1 cellular context compared by ENCODE assay signal in the genomic region with DNA sequence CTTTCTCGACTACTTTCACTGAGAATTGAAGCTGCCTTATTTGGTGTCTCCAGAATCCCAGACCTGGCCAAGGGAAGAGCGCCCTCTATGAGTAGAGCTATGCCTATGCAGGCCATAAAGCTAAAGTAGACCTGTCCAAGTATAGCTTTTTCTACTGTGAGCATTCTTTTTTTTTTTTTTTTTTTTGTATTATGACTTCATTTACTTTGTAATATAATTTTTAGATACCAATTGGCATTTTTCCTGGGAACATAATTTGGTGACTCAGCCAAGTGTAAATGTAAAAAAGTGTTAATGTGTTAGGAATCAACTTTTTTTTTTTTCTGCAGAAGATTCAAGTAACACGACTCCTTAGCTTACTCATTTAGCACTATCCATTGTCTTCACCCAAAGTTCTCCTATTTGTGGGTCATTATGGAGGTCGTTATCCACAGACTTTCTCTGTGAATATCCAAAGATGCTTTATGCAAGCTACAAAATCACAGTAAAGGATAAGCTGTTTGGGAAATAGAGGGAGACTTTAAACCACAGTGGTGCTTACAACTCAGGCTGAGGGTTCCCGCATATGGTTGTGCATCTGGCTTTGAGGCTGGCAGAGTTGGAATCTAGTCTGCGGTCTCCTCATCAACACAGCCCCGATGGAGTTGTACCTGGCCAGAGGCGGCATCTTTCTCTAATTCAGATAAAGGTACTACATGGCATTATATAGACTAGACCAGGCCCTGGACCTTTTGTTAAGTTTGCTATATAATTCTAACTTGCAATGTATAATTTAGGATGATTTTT.
TF ChIP-seq lines count a peak whose summit lies in the region.

No MANE protein-coding gene starts in this region.

TF ChIP-seq in liver, 16 proteins besides CTCF, POLR2A, EP300 and RAD21 (continued from another document):
- TF ChIP-seq, protein P1, sequence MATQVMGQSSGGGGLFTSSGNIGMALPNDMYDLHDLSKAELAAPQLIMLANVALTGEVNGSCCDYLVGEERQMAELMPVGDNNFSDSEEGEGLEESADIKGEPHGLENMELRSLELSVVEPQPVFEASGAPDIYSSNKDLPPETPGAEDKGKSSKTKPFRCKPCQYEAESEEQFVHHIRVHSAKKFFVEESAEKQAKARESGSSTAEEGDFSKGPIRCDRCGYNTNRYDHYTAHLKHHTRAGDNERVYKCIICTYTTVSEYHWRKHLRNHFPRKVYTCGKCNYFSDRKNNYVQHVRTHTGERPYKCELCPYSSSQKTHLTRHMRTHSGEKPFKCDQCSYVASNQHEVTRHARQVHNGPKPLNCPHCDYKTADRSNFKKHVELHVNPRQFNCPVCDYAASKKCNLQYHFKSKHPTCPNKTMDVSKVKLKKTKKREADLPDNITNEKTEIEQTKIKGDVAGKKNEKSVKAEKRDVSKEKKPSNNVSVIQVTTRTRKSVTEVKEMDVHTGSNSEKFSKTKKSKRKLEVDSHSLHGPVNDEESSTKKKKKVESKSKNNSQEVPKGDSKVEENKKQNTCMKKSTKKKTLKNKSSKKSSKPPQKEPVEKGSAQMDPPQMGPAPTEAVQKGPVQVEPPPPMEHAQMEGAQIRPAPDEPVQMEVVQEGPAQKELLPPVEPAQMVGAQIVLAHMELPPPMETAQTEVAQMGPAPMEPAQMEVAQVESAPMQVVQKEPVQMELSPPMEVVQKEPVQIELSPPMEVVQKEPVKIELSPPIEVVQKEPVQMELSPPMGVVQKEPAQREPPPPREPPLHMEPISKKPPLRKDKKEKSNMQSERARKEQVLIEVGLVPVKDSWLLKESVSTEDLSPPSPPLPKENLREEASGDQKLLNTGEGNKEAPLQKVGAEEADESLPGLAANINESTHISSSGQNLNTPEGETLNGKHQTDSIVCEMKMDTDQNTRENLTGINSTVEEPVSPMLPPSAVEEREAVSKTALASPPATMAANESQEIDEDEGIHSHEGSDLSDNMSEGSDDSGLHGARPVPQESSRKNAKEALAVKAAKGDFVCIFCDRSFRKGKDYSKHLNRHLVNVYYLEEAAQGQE (IDR thresholded peaks at IDR 0.05): no peak
- TF ChIP-seq, protein P2, sequence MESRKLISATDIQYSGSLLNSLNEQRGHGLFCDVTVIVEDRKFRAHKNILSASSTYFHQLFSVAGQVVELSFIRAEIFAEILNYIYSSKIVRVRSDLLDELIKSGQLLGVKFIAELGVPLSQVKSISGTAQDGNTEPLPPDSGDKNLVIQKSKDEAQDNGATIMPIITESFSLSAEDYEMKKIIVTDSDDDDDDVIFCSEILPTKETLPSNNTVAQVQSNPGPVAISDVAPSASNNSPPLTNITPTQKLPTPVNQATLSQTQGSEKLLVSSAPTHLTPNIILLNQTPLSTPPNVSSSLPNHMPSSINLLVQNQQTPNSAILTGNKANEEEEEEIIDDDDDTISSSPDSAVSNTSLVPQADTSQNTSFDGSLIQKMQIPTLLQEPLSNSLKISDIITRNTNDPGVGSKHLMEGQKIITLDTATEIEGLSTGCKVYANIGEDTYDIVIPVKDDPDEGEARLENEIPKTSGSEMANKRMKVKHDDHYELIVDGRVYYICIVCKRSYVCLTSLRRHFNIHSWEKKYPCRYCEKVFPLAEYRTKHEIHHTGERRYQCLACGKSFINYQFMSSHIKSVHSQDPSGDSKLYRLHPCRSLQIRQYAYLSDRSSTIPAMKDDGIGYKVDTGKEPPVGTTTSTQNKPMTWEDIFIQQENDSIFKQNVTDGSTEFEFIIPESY (IDR thresholded peaks at IDR 0.05): no peak
- TF ChIP-seq, protein P3, sequence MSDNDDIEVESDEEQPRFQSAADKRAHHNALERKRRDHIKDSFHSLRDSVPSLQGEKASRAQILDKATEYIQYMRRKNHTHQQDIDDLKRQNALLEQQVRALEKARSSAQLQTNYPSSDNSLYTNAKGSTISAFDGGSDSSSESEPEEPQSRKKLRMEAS (IDR thresholded peaks at IDR 0.05): no peak
- TF ChIP-seq EGR1 (IDR thresholded peaks at IDR 0.05; ENCODE audit: low read depth in 2 of 2) (no peak), JUND (IDR thresholded peaks at IDR 0.05) (no peak), SP1 (IDR thresholded peaks at IDR 0.05) (no peak), RXRA (IDR thresholded peaks at IDR 0.05) (no peak)
- TF ChIP-seq, protein P4, sequence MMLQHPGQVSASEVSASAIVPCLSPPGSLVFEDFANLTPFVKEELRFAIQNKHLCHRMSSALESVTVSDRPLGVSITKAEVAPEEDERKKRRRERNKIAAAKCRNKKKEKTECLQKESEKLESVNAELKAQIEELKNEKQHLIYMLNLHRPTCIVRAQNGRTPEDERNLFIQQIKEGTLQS (IDR thresholded peaks at IDR 0.05): no peak
